ENCODE assay signal across 23 cellular contexts in the genomic region with DNA sequence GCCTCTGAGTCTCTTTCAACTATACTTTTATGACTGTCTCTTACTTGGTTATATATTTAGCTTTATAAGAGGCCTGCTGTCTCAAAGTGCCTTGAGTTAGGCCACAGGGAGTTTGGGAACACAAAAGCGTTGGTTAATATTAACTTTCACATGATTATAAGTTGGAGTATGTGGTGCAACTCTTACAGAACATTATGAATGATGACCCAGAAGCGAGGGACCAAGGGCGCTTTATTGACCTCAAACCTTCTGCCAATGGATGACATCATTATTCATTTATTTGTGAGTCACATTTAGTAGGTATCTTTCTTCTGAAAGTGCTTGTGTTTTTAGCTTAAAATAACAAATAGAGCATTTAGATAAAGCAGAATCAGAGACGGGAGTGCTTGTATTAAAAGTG.
DNase-seq lines count a peak whose midpoint lies in the region; ATAC-seq, FAIRE-seq and TF ChIP-seq lines count a peak whose summit lies in the region.
"Had no signal": no experiment of that assay in that cellular context is flagged by ENCODE, and none has a peak within 500 bp of the region (broad histone marks: within the 10 kb centered on the region; RNA-seq: fewer than 3 reads in every experiment).

No MANE protein-coding gene starts in this region.

- H3K36me3 ChIP-seq in adrenal gland (replicated peaks in 1 of 2): no peaks in the 10 kb centered on the region
- H3K36me3 ChIP-seq in pancreas: no peaks in the 10 kb centered on the region
- H3K36me3 ChIP-seq in ovary: no peaks in the 10 kb centered on the region
- H3K36me3 ChIP-seq: ascending aorta, neural progenitor cell, suprapubic skin, vagina, WERI-Rb-1 had no signal

- DNase-seq in ELR (ENCODE audit: low read depth) (peak; percentile 63), adrenal gland (peak; percentile 12 to 58 (median 43)), foreskin melanocyte (peak; percentile 81), pancreas (peak in 2 of 6 donors; percentile 14 to 36), COR-L47 (lab: John Stamatoyannopoulos, UW) (no peak), AG08395 (ENCODE audit: low spot score) (no peak), ovary (no peak)
- DNase-seq: activated CD4-positive, alpha-beta T cell treated with anti-CD3 and anti-CD28 coated beads, Interleukin-2, amount 50 U/mL, for 4 hours; CD8-positive, alpha-beta memory T cell; foreskin keratinocyte; kidney; NCI-H1105 treated with DMSO at 0.1 percent for 48 hours; NCI-H2107; NCI-H524 treated with DMSO at 0.1 percent for 48 hours; SHP77 treated with DMSO at 0.1 percent for 48 hours; stimulated activated CD4-positive, alpha-beta T cell treated with anti-CD3 and anti-CD28 coated beads, Interleukin-12 subunit alpha, Interleukin-12 subunit beta, amount 100 ng/mL, for 4 hours; T-helper 17 cell; WERI-Rb-1 had no signal

- TF ChIP-seq CTCF in adrenal gland (IDR thresholded peaks at IDR 0.05) (no peak), pancreas (IDR thresholded peaks at IDR 0.05) (no peak), ovary (IDR thresholded peaks at IDR 0.05) (no peak)

- 40 to 49% (median 45%) methylated on average over 4 of the region's 4 CpGs for WGBS in adrenal gland, 4 donors
- 22 to 25% methylated on average over 4 of the region's 4 CpGs for WGBS in pancreas, 2 donors
- 53 to 67% (median 61%) methylated on average over 4 of the region's 4 CpGs for WGBS in ovary, 3 donors

- no peaks in the 10 kb centered on the region for H3K27me3 ChIP-seq in adrenal gland
- no peaks in the 10 kb centered on the region for H3K27me3 ChIP-seq in pancreas
- no peaks in the 10 kb centered on the region for H3K27me3 ChIP-seq in ovary
- H3K27me3 ChIP-seq: ascending aorta, foreskin keratinocyte, neural progenitor cell, suprapubic skin, vagina had no signal

- TF ChIP-seq EP300 in ovary (IDR thresholded peaks at IDR 0.05): no peak

- FAIRE-seq in pancreas (lab: Jason Lieb, UNC): no peak
- FAIRE-seq: kidney had no signal

- H3K4me1 ChIP-seq in adrenal gland (replicated peaks in 1 of 2) (no peaks in the 10 kb centered on the region), pancreas (peaks cover 0 to 4% (median 0%) of the 10 kb centered on the region in 3 donors), ovary (ENCODE audit: insufficient read depth) (no peaks in the 10 kb centered on the region)
- H3K4me1 ChIP-seq: ascending aorta, foreskin keratinocyte, neural progenitor cell, suprapubic skin, vagina had no signal

- intact Hi-C loops in adrenal gland (cut with DNase I): no loop called here
- intact Hi-C loops in pancreas (cut with DNase I): no loop called here
- intact Hi-C loops in ovary (cut with DNase I): no loop called here

- no peaks in the 10 kb centered on the region for H3K9me3 ChIP-seq in adrenal gland (replicated peaks in 1 of 3)
- no peaks in the 10 kb centered on the region for H3K9me3 ChIP-seq in pancreas
- H3K9me3 ChIP-seq in ovary: no peaks in the 10 kb centered on the region
- H3K9me3 ChIP-seq: ascending aorta, suprapubic skin, vagina had no signal

- TF ChIP-seq POLR2A in adrenal gland (IDR thresholded peaks at IDR 0.05): no peak
- TF ChIP-seq POLR2A in ovary (IDR thresholded peaks at IDR 0.05): no peak

- H3K27ac ChIP-seq in adrenal gland (no peak overlapping the region), pancreas (peak overlapping the region in 3 of 4 donors; percentile 17 to 70 (median 61)), ovary (no peak overlapping the region)
- H3K27ac ChIP-seq: ascending aorta, foreskin keratinocyte, neural progenitor cell, suprapubic skin, vagina, WERI-Rb-1 had no signal

- ATAC-seq in pancreas (peak; percentile 72 to 91 (median 88)), GM19467 (IDR thresholded peaks at IDR 0.05; ENCODE audit: unreplicated experiment) (no peak)
- ATAC-seq: foreskin keratinocyte, T-helper 17 cell had no signal

- H3K4me3 ChIP-seq in adrenal gland (no peak overlapping the region), pancreas (no peak overlapping the region), ovary (no peak overlapping the region)
- H3K4me3 ChIP-seq: ascending aorta, neural progenitor cell, suprapubic skin, vagina had no signal

Comparison
In these comparisons a context has a peak if more than half of its experiments do, and no peak if none do; other contexts are left out.
1. DNase-seq: peak in ELR (single experiment), adrenal gland (7 of 7) and foreskin melanocyte (single experiment); none in COR-L47 (single experiment), AG08395 (single experiment) and ovary (0 of 5).
2. H3K27ac ChIP-seq: peak in pancreas (3 of 4); none in adrenal gland (0 of 5) and ovary (0 of 2).